ENCODE assay signal across 15 cellular contexts in the genomic region with DNA sequence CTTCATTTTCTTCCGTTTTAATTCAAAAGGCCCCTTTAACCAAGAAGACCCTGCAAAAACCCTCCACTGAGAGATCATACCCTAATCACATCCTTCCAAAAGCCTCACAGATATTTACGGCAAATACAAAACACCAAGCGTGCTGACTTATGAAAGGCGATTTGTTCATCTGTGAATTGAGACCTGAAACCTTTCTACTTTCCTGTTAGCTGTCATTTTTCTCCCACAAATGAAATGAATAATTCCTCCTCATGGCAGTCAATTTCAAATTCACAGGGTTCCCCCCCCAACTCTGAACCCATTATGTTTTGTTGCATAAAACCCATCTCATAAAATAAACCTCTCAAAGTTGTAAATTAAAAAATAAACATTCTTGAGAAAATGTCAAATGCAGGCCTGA.
"Had no signal": no experiment of that assay in that cellular context is flagged by ENCODE, and none has a peak within 500 bp of the region (broad histone marks: within the 10 kb centered on the region; RNA-seq: fewer than 3 reads in every experiment).

No MANE protein-coding gene starts in this region.

- H3K36me3 ChIP-seq: adrenal gland, esophagus muscularis mucosa, uterus had no signal

- H3K4me2 ChIP-seq: hepatocyte had no signal

- H3K4me1 ChIP-seq: parathyroid adenoma had no signal

- H3K79me2 ChIP-seq: parathyroid adenoma had no signal

- H3K27ac ChIP-seq: adrenal gland, coronary artery, esophagus muscularis mucosa, hepatocyte, parathyroid adenoma, uterus had no signal

- H3K9me3 ChIP-seq: adrenal gland, esophagus muscularis mucosa, uterus had no signal

- DNase-seq: activated CD4-positive, alpha-beta memory T cell treated with anti-CD3 and anti-CD28 coated beads, Interleukin-2, amount 10 ng/mL, durations not matched to agents 7 days and 5 days; activated CD4-positive, alpha-beta T cell treated with anti-CD3 and anti-CD28 coated beads for 4 hours; activated effector memory CD4-positive, alpha-beta T cell treated with anti-CD3 and anti-CD28 coated beads, Interleukin-2, amount 50 U/mL, for 16 hours; activated T-cell treated with anti-CD3 and anti-CD28 coated beads, Interleukin-2, amount 50 U/mL, for 4 hours; adrenal gland; caudate nucleus; islet precursor cell; retina; uterus had no signal

- H3K4me3 ChIP-seq: adrenal gland, coronary artery, esophagus muscularis mucosa, hepatocyte, uterus had no signal

- H3K9ac ChIP-seq: parathyroid adenoma had no signal

- ATAC-seq: activated T-cell treated with anti-CD3 and anti-CD28 coated beads, Interleukin-2, amount 50 U/mL, for 4 hours; stimulated activated effector memory CD8-positive, alpha-beta T cell treated with anti-CD3 and anti-CD28 coated beads, Interleukin-12 subunit alpha, Interleukin-12 subunit beta, amount 100 ng/mL, for 72 hours; WTC11 had no signal

- H3K27me3 ChIP-seq: adrenal gland, esophagus muscularis mucosa, hepatocyte, uterus had no signal
